9 cellular contexts compared by ENCODE assay signal in the genomic region with DNA sequence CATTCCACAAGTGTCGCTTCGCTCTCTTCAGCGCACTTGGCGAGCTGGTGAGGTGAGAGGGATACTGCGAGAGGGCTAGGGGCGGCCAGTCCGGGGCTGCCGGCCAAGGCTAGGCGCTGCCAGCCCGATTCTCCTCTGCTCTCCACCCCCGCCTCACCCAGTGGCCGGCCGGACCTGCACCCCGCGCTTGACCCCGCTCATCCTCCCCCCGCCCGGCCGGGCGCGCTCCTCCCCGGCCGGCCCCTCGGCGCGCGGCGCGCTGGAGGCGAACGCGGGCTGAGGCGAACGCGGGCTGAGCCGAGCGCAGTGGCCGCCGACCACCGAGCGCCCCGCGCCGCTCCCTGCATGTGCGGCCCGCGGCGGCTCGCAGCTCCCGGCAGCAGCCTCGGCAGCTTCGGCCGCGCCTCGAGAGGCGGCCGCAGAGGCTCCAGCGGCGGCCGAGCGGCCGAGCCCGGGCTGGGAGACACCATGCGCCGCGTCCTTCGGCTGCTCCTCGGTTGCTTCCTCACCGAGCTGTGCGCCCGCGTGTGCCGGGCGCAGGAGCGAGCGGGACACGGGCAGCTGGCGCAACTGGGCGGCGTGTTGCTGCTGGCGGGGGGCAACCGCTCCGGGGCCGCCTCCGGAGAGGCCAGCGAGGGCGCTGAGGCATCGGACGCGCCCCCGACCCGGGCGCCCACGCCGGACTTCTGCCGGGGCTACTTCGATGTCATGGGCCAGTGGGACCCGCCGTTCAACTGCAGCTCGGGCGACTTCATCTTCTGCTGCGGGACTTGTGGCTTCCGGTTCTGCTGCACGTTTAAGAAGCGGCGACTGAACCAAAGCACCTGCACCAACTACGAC. TPM values are rescaled to one million over a fixed set of nuclear protein-coding genes. Genes with fewer than 3 reads are reported as not detected.
DNase-seq lines count a peak whose midpoint lies in the region; ATAC-seq and TF ChIP-seq lines count a peak whose summit lies in the region.
"Had no signal": no experiment of that assay in that cellular context is flagged by ENCODE, and none has a peak within 500 bp of the region (broad histone marks: within the 10 kb centered on the region; RNA-seq: fewer than 3 reads in every experiment).

A gene (plus strand): TSS at position 2 of the 840 bp plus-strand sequence.

- peak within 1 kb of the TSS; percentile 97 for H2AFZ ChIP-seq in neural progenitor cell (replicated peaks)

- H3K36me3 Mint-ChIP-seq in neural progenitor cell = no peaks in the 10 kb centered on the region

- H3K27me3 ChIP-seq in H7 (ENCODE audit: control insufficient read depth, insufficient read depth, low read length) = peaks cover 36% of the 10 kb centered on the region
- peaks cover 0 to 74% (median 30%) of the 10 kb centered on the region in 45 donors for H3K27me3 ChIP-seq in dorsolateral prefrontal cortex
- H3K27me3 ChIP-seq in neural progenitor cell = peaks cover 48% of the 10 kb centered on the region

- peaks cover 13% of the 10 kb centered on the region for H3F3A ChIP-seq in neural progenitor cell (ENCODE audit: low read depth)

- peaks cover 21% of the 10 kb centered on the region for H3K79me2 ChIP-seq in neural progenitor cell (ENCODE audit: low read depth)

- peak within 1 kb of the TSS; percentile 95 for H3K4me3 Mint-ChIP-seq in neural progenitor cell

- peaks cover 14% of the 10 kb centered on the region for H3K4me1 ChIP-seq in neural progenitor cell

- DNase-seq in AG10803 (ENCODE audit: low read depth) (peak; percentile 16), H7 (no peak), dorsolateral prefrontal cortex (peak in 3 of 10 donors; percentile 10 to 47 (median 45)), neural progenitor cell (ENCODE audit: low spot score) (peak; percentile 85), DMS53 (lab: John Stamatoyannopoulos, UW) (no peak)
- no peak for DNase-seq in activated CD4-positive, CD25-positive, alpha-beta regulatory T cell (lab: John Stamatoyannopoulos, UW)
- DNase-seq: left cardiac atrium had no signal

- H3K27me3 Mint-ChIP-seq in neural progenitor cell (ENCODE audit: insufficient read depth, low read depth) = peaks cover 19% of the 10 kb centered on the region

- peak within 1 kb of the TSS; percentile 99 for H3K4me2 ChIP-seq in neural progenitor cell

- intact Hi-C loops in dorsolateral prefrontal cortex (cut with DNase I) = no loop called here

- H3K9me3 Mint-ChIP-seq in neural progenitor cell = no peaks in the 10 kb centered on the region

- peaks cover 11% of the 10 kb centered on the region for H4K20me1 ChIP-seq in neural progenitor cell (ENCODE audit: low read depth)

- no peak within 1 kb of the TSS for H3K9ac ChIP-seq in neural progenitor cell

- H3K27ac ChIP-seq in dorsolateral prefrontal cortex (peak within 1 kb of the TSS in 55 of 59 donors; percentile 9 to 92 (median 83)), neural progenitor cell (no peak within 1 kb of the TSS)

- TF ChIP-seq CTCF in AG10803 (conservative IDR thresholded peaks at IDR 0.05; ENCODE audit: low read length) (no peak), dorsolateral prefrontal cortex (IDR thresholded peaks at IDR 0.05 in 54 of 56, conservative IDR thresholded peaks at IDR 0.05 in 2 of 56; ENCODE audit: low read depth in 1 of 56, partially characterized antibody in 56 of 56) (no peak), neural progenitor cell (IDR thresholded peaks at IDR 0.05) (no peak)

- H3K4me3 ChIP-seq in AG10803 (ENCODE audit: low read length) (peak within 1 kb of the TSS; percentile 33), H7 (ENCODE audit: insufficient read depth, low read depth, low read length) (peak within 1 kb of the TSS; percentile 78), dorsolateral prefrontal cortex (peak within 1 kb of the TSS; percentile 30 to 77 (median 59)), neural progenitor cell (peak within 1 kb of the TSS; percentile 87)

- peaks cover 29% of the 10 kb centered on the region for H3K4me1 Mint-ChIP-seq in neural progenitor cell

- peak within 1 kb of the TSS; percentile 87 for H3K27ac Mint-ChIP-seq in neural progenitor cell

- no peaks in the 10 kb centered on the region for H3K9me3 ChIP-seq in neural progenitor cell (ENCODE audit: low read depth)

- ATAC-seq in GM19463 (IDR thresholded peaks at IDR 0.05; ENCODE audit: unreplicated experiment) (no peak), HG03565 (IDR thresholded peaks at IDR 0.05; ENCODE audit: unreplicated experiment) (no peak)
- ATAC-seq: left cardiac atrium had no signal

- no peaks in the 10 kb centered on the region for H3K36me3 ChIP-seq in H7 (replicated peaks; ENCODE audit: control insufficient read depth, insufficient read depth, low read length)
- no peaks in the 10 kb centered on the region for H3K36me3 ChIP-seq in neural progenitor cell

RNA-seq across cellular contexts. Expression of the gene that starts here (rescaled TPM):
- 7.7 and 11.6 TPM in 2 replicates for total RNA-seq in H7 (2014; rRNA removed; shearing (Covaris generic))
- total RNA-seq in dorsolateral prefrontal cortex = 10 to 100 TPM; 11.3 to 59.4 (median 39.6) TPM
- total RNA-seq in neural progenitor cell (ENCODE audit: low replicate concordance) = 2.5 and 3.0 TPM in 2 replicates

Comparison
In these comparisons a context has a peak if more than half of its experiments do, and no peak if none do; other contexts are left out.
1. DNase-seq: peak in AG10803 (single experiment) and neural progenitor cell (single experiment); none in H7 (single experiment), DMS53 (single experiment) and activated CD4-positive, CD25-positive, alpha-beta regulatory T cell (0 of 4).
2. H3K4me3 ChIP-seq: peak in every context shown above with its lines; median percentile 87 in neural progenitor cell; 78 in H7; 59 in dorsolateral prefrontal cortex; 33 in AG10803.